7 cellular contexts compared by ENCODE assay signal in the genomic region with DNA sequence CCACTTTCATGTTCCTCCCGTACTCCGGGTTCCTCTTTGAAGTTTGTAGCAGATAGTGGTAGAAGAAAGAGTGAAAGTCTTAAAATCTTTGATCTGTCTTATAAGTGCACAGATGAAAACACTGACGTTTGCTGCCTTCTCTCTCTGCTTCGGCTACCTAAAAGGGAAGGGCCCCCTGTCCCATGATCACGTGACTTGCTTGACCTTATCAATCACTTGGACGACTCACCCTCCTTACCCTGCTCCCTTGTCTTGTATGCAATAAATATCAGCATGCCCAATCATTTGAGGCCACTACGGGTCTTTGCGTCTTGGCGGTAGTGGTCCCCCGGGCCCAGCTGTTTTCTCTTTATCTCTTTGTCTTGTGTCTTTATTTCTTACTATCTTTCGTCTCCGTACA. TPM values are rescaled to one million over a fixed set of nuclear protein-coding genes. Genes with fewer than 3 reads are reported as not detected.
"Had no signal": no experiment of that assay in that cellular context is flagged by ENCODE, and none has a peak within 500 bp of the region (broad histone marks: within the 10 kb centered on the region; RNA-seq: fewer than 3 reads in every experiment).

No MANE protein-coding gene starts in this region.

RNA-seq across cellular contexts. Expression of gene SMCO1, which starts 6.1 kb away (rescaled TPM):
- total RNA-seq: GM23248, GM23338, H1, H4, H7, H9, HFFc6 had no signal
- polyA plus RNA-seq: GM23248, GM23338 had no signal
